In genomic region chr1:235298772-235299513, GRCh38 we compare ENCODE assay signal across 12 cellular contexts. TPM values are rescaled to one million over a fixed set of nuclear protein-coding genes. Genes with fewer than 3 reads are reported as not detected.
DNase-seq lines count a peak whose midpoint lies in the region; ATAC-seq and TF ChIP-seq lines count a peak whose summit lies in the region.
"Had no signal": no experiment of that assay in that cellular context is flagged by ENCODE, and none has a peak within 500 bp of the region (broad histone marks: within the 10 kb centered on the region; RNA-seq: fewer than 3 reads in every experiment).

No MANE protein-coding gene starts in this region.

- POLR2A ChIA-PET in activated CD4-positive, alpha-beta T cell treated with anti-CD3 and anti-CD28 coated beads, Interleukin-2, amount 10 ng/mL, durations not matched to agents 7 days and 5 days (lab: Charles Lee), result no interaction called here

- H3K18ac ChIP-seq in H9 (ENCODE audit: insufficient read length, low read depth, low read length), result no peak overlapping the region

- no peaks in the 10 kb centered on the region; the same call in 1 of the 2 replicates for H3K4me1 ChIP-seq in H9 (ENCODE audit: insufficient read depth, low read length)
- H3K4me1 ChIP-seq in MM.1S (ENCODE audit: low read length), result peaks cover 7% of the 10 kb centered on the region; the same call in 1 of the 2 replicates
- H3K4me1 ChIP-seq in heart right ventricle, result peaks cover 0 to 36% (median 29%) of the 10 kb centered on the region in 9 donors

- no peak overlapping the region for H2BK12ac ChIP-seq in H9 (ENCODE audit: insufficient read length, low read depth, low read length)

- H3K23me2 ChIP-seq in H9 (ENCODE audit: insufficient read length, low read depth, low read length, poor library complexity, severe bottlenecking), result no peaks in the 10 kb centered on the region

- H3K79me1 ChIP-seq in H9 (ENCODE audit: insufficient read depth, low read depth, low read length, poor library complexity, severe bottlenecking), result peaks cover under 1% of the 10 kb centered on the region

- H2BK5ac ChIP-seq in H9 (ENCODE audit: insufficient read length, low read length), result no peak overlapping the region

- H2BK120ac ChIP-seq in H9 (ENCODE audit: low read depth, low read length, poor library complexity, severe bottlenecking), result no peak overlapping the region

- H4K20me1 ChIP-seq in H9 (ENCODE audit: control insufficient read depth, insufficient read depth, insufficient read length), result no peaks in the 10 kb centered on the region
- 0 out of 2 replicates have a peak, but pooled peaks cover 7% of the 10 kb centered on the region for H4K20me1 ChIP-seq in MM.1S (ENCODE audit: insufficient read depth, low read length)

- H3K4me1 Mint-ChIP-seq in activated CD4-positive, alpha-beta T cell treated with anti-CD3 and anti-CD28 coated beads, Interleukin-2, amount 10 ng/mL, durations not matched to agents 7 days and 5 days, result peaks cover 48% of the 10 kb centered on the region
- H3K4me1 Mint-ChIP-seq in H9 (peaks cover 15 to 18% of the 10 kb centered on the region in 2 experiments), natural killer cell (peaks cover 49 to 56% of the 10 kb centered on the region in 2 donors)
- H3K4me1 Mint-ChIP-seq: neural progenitor cell had no signal

- no peak for TF ChIP-seq CTCF in H9 (conservative IDR thresholded peaks at IDR 0.05)
- no peak for TF ChIP-seq CTCF in natural killer cell (IDR thresholded peaks at IDR 0.05)
- TF ChIP-seq CTCF in MM.1S (IDR thresholded peaks at IDR 0.05; ENCODE audit: low read length), result no peak
- no peak for TF ChIP-seq CTCF in heart right ventricle (IDR thresholded peaks at IDR 0.05)

- no peaks in the 10 kb centered on the region for H3F3A ChIP-seq in MM.1S (ENCODE audit: insufficient read depth, low read length)

- no peak overlapping the region for H2BK20ac ChIP-seq in H9 (ENCODE audit: low read depth, low read length, poor library complexity, severe bottlenecking)

- no peak overlapping the region for H2AK5ac ChIP-seq in H9 (ENCODE audit: insufficient read length, low read length)

- peak; percentile 25 to 39 for ATAC-seq in activated naive CD4-positive, alpha-beta T cell treated with anti-CD3 and anti-CD28 coated beads, Interleukin-2, amount 50 U/mL, for 72 hours
- ATAC-seq in natural killer cell (no peak), GM18909 (IDR thresholded peaks at IDR 0.05; ENCODE audit: poor library complexity, unreplicated experiment) (no peak), heart right ventricle (no peak)

- no peak overlapping the region for H3K27ac ChIP-seq in H9 (ENCODE audit: insufficient read length, low read depth, low read length)
- no peak overlapping the region for H3K27ac ChIP-seq in MM.1S (ENCODE audit: low read length)
- H3K27ac ChIP-seq in heart right ventricle, result no peak overlapping the region
- H3K27ac ChIP-seq: neural progenitor cell, thyroid gland had no signal

- no peak overlapping the region for H3K56ac ChIP-seq in H9 (ENCODE audit: insufficient read length, low read depth, low read length)

- CTCF ChIA-PET in activated CD4-positive, alpha-beta T cell treated with anti-CD3 and anti-CD28 coated beads, Interleukin-2, amount 10 ng/mL, durations not matched to agents 7 days and 5 days (lab: Charles Lee), result interaction anchor here (0.8 to 2.0 kb wide), 2 partner anchors 16 to 30 kb away, joined by 3 to 5 read pairs; partner anchors contain the start of genes ARID4B and GGPS1

- peaks cover 36% of the 10 kb centered on the region; the same call in 1 of the 2 replicates for H3K79me2 ChIP-seq in H9 (ENCODE audit: insufficient read depth, low read length)
- peaks cover 93% of the 10 kb centered on the region for H3K79me2 ChIP-seq in MM.1S (ENCODE audit: low read length)

- no peak overlapping the region for H2BK15ac ChIP-seq in H9 (ENCODE audit: low read depth, low read length)

- no peak overlapping the region for H3K4me3 Mint-ChIP-seq in activated CD4-positive, alpha-beta T cell treated with anti-CD3 and anti-CD28 coated beads, Interleukin-2, amount 10 ng/mL, durations not matched to agents 7 days and 5 days
- H3K4me3 Mint-ChIP-seq in H9 (no peak overlapping the region), natural killer cell (peak overlapping the region; percentile 62)
- H3K4me3 Mint-ChIP-seq: neural progenitor cell had no signal

- DNase-seq in activated CD4-positive, alpha-beta T cell treated with anti-CD3 and anti-CD28 coated beads, Interleukin-2, amount 10 ng/mL, durations not matched to agents 7 days and 5 days, result no peak
- no peak for DNase-seq in activated CD4-positive, alpha-beta T cell treated with anti-CD3 and anti-CD28 coated beads, Interleukin-2, amount 50 U/mL, for 1 hour
- DNase-seq in H9 (no peak), natural killer cell (no peak), MM.1S (no peak), heart right ventricle (no peak)
- no peak for DNase-seq in activated naive CD4-positive, alpha-beta T cell treated with anti-CD3 and anti-CD28 coated beads, Interleukin-2, amount 50 U/mL, for 72 hours (ENCODE audit: low spot score in 2 of 2)
- DNase-seq: foreskin melanocyte, NCI-H2171 treated with DMSO at 0.1 percent for 48 hours, thyroid gland had no signal

- peak overlapping the region; percentile 72 for H3K27ac Mint-ChIP-seq in activated CD4-positive, alpha-beta T cell treated with anti-CD3 and anti-CD28 coated beads, Interleukin-2, amount 10 ng/mL, durations not matched to agents 7 days and 5 days
- H3K27ac Mint-ChIP-seq in H9 (peak overlapping the region in 2 of 3 experiments; percentile 53 to 63; a peak in 2 of 7 replicates), natural killer cell (peak overlapping the region; percentile 81 to 90)
- H3K27ac Mint-ChIP-seq in activated naive CD4-positive, alpha-beta T cell treated with anti-CD3 and anti-CD28 coated beads, Interleukin-2, amount 50 U/mL, for 72 hours, result peak overlapping the region; percentile 39 to 57
- H3K27ac Mint-ChIP-seq: neural progenitor cell had no signal

- H3K36me3 ChIP-seq in MM.1S (replicated peaks; ENCODE audit: insufficient read depth, low read length) (no peaks in the 10 kb centered on the region), heart right ventricle (no peaks in the 10 kb centered on the region)
- H3K36me3 ChIP-seq: thyroid gland had no signal

- H3K23ac ChIP-seq in H9 (ENCODE audit: insufficient read length, low read depth, low read length), result no peak overlapping the region

- no peaks in the 10 kb centered on the region for H3K27me3 ChIP-seq in H9 (ENCODE audit: insufficient read depth, low read length)
- no peaks in the 10 kb centered on the region for H3K27me3 ChIP-seq in MM.1S (replicated peaks; ENCODE audit: insufficient read depth, low read length)
- H3K27me3 ChIP-seq in heart right ventricle, result no peaks in the 10 kb centered on the region
- H3K27me3 ChIP-seq: neural progenitor cell, thyroid gland had no signal

- H3K9me3 Mint-ChIP-seq in activated CD4-positive, alpha-beta T cell treated with anti-CD3 and anti-CD28 coated beads, Interleukin-2, amount 10 ng/mL, durations not matched to agents 7 days and 5 days, result peaks cover 7% of the 10 kb centered on the region
- H3K9me3 Mint-ChIP-seq in H9 (peaks cover 10 to 17% of the 10 kb centered on the region in 2 experiments), natural killer cell (peaks cover 0 to 4% of the 10 kb centered on the region in 2 donors)
- H3K9me3 Mint-ChIP-seq in activated naive CD4-positive, alpha-beta T cell treated with anti-CD3 and anti-CD28 coated beads, Interleukin-2, amount 50 U/mL, for 72 hours, result no peaks in the 10 kb centered on the region

- H3K4me3 ChIP-seq in MM.1S (ENCODE audit: low read length) (no peak overlapping the region), heart right ventricle (no peak overlapping the region)
- H3K4me3 ChIP-seq: neural progenitor cell, thyroid gland had no signal

- peaks cover 14% of the 10 kb centered on the region for H3K36me3 Mint-ChIP-seq in activated CD4-positive, alpha-beta T cell treated with anti-CD3 and anti-CD28 coated beads, Interleukin-2, amount 10 ng/mL, durations not matched to agents 7 days and 5 days (ENCODE audit: low read depth)
- H3K36me3 Mint-ChIP-seq in H9 (ENCODE audit: insufficient read depth in 1 of 3, low read depth in 3 of 3) (peaks cover 10 to 27% (median 15%) of the 10 kb centered on the region in 3 experiments), natural killer cell (no peaks in the 10 kb centered on the region)
- H3K36me3 Mint-ChIP-seq in activated naive CD4-positive, alpha-beta T cell treated with anti-CD3 and anti-CD28 coated beads, Interleukin-2, amount 50 U/mL, for 72 hours, result no peaks in the 10 kb centered on the region

- no peak overlapping the region for H3K4ac ChIP-seq in H9 (ENCODE audit: low read depth, low read length)

- H3T11ph ChIP-seq in H9 (ENCODE audit: low read length), result no peak overlapping the region

- H4K8ac ChIP-seq in H9 (replicated peaks; ENCODE audit: insufficient read length, low read depth, low read length), result no peak overlapping the region

- no peak overlapping the region for H4K5ac ChIP-seq in H9 (ENCODE audit: insufficient read length, low read depth, low read length)

- H3K9ac ChIP-seq in H9 (ENCODE audit: extremely low read depth, insufficient read length, low read length) (no peak overlapping the region), MM.1S (ENCODE audit: low read length) (no peak overlapping the region)
- H3K9ac ChIP-seq: neural progenitor cell had no signal

- H3K4me2 ChIP-seq in H9 (ENCODE audit: insufficient read depth, insufficient read length, low read length) (no peak overlapping the region), MM.1S (ENCODE audit: low read depth, low read length) (no peak overlapping the region)
- H3K4me2 ChIP-seq: neural progenitor cell had no signal

- no peaks in the 10 kb centered on the region for H3K27me3 Mint-ChIP-seq in activated CD4-positive, alpha-beta T cell treated with anti-CD3 and anti-CD28 coated beads, Interleukin-2, amount 10 ng/mL, durations not matched to agents 7 days and 5 days
- H3K27me3 Mint-ChIP-seq in H9 (ENCODE audit: low read depth) (no peaks in the 10 kb centered on the region), natural killer cell (ENCODE audit: low read depth in 2 of 2) (no peaks in the 10 kb centered on the region)

- H4K91ac ChIP-seq in H9 (ENCODE audit: insufficient read length, low read depth, low read length), result no peak overlapping the region

- no CpG with 5 or more reads among the region's 10 CpGs for WGBS in H9 (ENCODE audit: extremely low coverage, insufficient read length, low lambda C conversion rate)
- 76 to 77% methylated on average over 10 of the region's 10 CpGs for WGBS in heart right ventricle, 2 donors

- H2AFZ ChIP-seq in H9 (ENCODE audit: low read length), result no peak overlapping the region
- H2AFZ ChIP-seq in MM.1S (ENCODE audit: low read length), result no peak overlapping the region
- H2AFZ ChIP-seq: neural progenitor cell had no signal

- H3K14ac ChIP-seq in H9 (ENCODE audit: insufficient read depth, low read length), result no peak overlapping the region

- no peaks in the 10 kb centered on the region for H3K9me2 ChIP-seq in MM.1S (replicated peaks; ENCODE audit: insufficient read depth, low read length)

- H3K9me3 ChIP-seq in H9 (ENCODE audit: control insufficient read depth, low read depth, low read length) (no peaks in the 10 kb centered on the region), MM.1S (replicated peaks; ENCODE audit: insufficient read depth, low read length) (no peaks in the 10 kb centered on the region), heart right ventricle (peaks cover 0 to 19% (median 0%) of the 10 kb centered on the region in 11 donors)
- H3K9me3 ChIP-seq: thyroid gland had no signal

- intact Hi-C loops in natural killer cell (cut with micrococcal nuclease) (no loop called here), heart right ventricle (cut with DNase I) (no loop called here)

RNA-seq across cellular contexts. Expression of gene ARID4B, which starts 29.0 kb away (rescaled TPM):
- total RNA-seq in activated CD4-positive, alpha-beta T cell treated with anti-CD3 and anti-CD28 coated beads, Interleukin-2, amount 10 ng/mL, durations not matched to agents 7 days and 5 days, result 10 to 100 TPM; 43.7 to 47.3 TPM
- total RNA-seq in H9 (2021) (32.8 and 34.0 TPM in 2 replicates), natural killer cell (100 to 1,000 TPM; 161 to 189 (median 178) TPM), heart right ventricle (10 to 100 TPM; 12.2 to 21.5 (median 15.5) TPM)
- 10 to 100 TPM; 58.4 to 65.7 TPM for total RNA-seq in activated naive CD4-positive, alpha-beta T cell treated with anti-CD3 and anti-CD28 coated beads, Interleukin-2, amount 50 U/mL, for 72 hours
- 10 to 100 TPM in 1 of 2 donors, 1 to 10 TPM in 1; 4.8 to 17.8 TPM for polyA plus RNA-seq in heart right ventricle

RNA-seq across cellular contexts. Expression of gene GGPS1, which starts 29.4 kb away (rescaled TPM):
- 10 to 100 TPM; 27.2 to 27.6 TPM for total RNA-seq in activated CD4-positive, alpha-beta T cell treated with anti-CD3 and anti-CD28 coated beads, Interleukin-2, amount 10 ng/mL, durations not matched to agents 7 days and 5 days
- total RNA-seq in H9 (2021), result 43.3 and 44.7 TPM in 2 replicates
- total RNA-seq in activated naive CD4-positive, alpha-beta T cell treated with anti-CD3 and anti-CD28 coated beads, Interleukin-2, amount 50 U/mL, for 72 hours, result 10 to 100 TPM; 33.6 to 36.1 TPM
- 10 to 100 TPM; 18.7 to 26.0 (median 23.9) TPM for total RNA-seq in natural killer cell
- total RNA-seq in heart right ventricle, result 10 to 100 TPM; 27.6 to 40.0 (median 35.0) TPM
- polyA plus RNA-seq in heart right ventricle, result 10 to 100 TPM; 21.0 to 25.5 TPM

Comparison
In these comparisons a context has a peak if more than half of its experiments do, and no peak if none do; other contexts are left out.
1. ATAC-seq: peak in activated naive CD4-positive, alpha-beta T cell treated with anti-CD3 and anti-CD28 coated beads, Interleukin-2, amount 50 U/mL, for 72 hours (2 of 2); none in natural killer cell (0 of 3), GM18909 (single experiment) and heart right ventricle (0 of 8).
2. Peak in every context shown above with its lines, with median percentiles within 50 percentile points of each other: H3K27ac Mint-ChIP-seq.